ENCODE assay signal across 7 cellular contexts in the genomic region with DNA sequence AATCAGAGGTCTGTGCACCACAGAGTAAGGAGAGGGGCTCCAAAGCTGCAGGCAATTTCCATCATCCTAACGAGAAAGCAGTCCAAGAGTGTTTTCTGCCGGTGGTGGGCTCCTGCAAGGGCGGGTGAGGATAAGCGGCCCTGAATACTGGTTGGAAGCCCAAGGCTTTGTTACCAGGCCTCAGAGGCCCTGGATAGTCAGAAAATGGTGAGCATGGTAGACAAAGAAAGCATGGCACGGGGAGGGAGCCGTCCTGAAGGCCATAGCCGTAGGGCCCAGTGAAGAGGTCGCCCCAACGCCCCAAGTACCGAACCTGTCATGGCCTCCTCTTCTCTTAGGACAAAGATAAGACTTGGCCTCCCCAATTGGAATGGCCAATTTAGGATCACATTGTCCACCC.
"Had no signal": no experiment of that assay in that cellular context is flagged by ENCODE, and none has a peak within 500 bp of the region (broad histone marks: within the 10 kb centered on the region; RNA-seq: fewer than 3 reads in every experiment).

No MANE protein-coding gene starts in this region.

- DNase-seq: GM23248, GOT3, H7, KBM-7 had no signal

- H3K9me3 Mint-ChIP-seq: IgD-negative memory B cell had no signal

- H3K36me3 ChIP-seq: HAP-1 had no signal

- H3K36me3 Mint-ChIP-seq: IgD-negative memory B cell had no signal

- H3K4me1 ChIP-seq: HAP-1 had no signal

- H3K9me3 ChIP-seq: HAP-1 had no signal

- H3K4me3 Mint-ChIP-seq: IgD-negative memory B cell had no signal

- H3K4me3 ChIP-seq: GM23248, HAP-1 had no signal

- H3K27ac Mint-ChIP-seq: IgD-negative memory B cell had no signal

- H3K9ac ChIP-seq: GM23248 had no signal

- H2AFZ ChIP-seq: GM23248 had no signal

- H3K4me1 Mint-ChIP-seq: IgD-negative memory B cell had no signal

- H3K27ac ChIP-seq: GM23248, HL-60 had no signal
